In genomic region chr6:73580247-73581149, GRCh38 we compare ENCODE assay signal across 8 cellular contexts. TPM values are rescaled to one million over a fixed set of nuclear protein-coding genes. Genes with fewer than 3 reads are reported as not detected.
DNase-seq lines count a peak whose midpoint lies in the region; ATAC-seq and TF ChIP-seq lines count a peak whose summit lies in the region.

No MANE protein-coding gene starts in this region.

- peaks cover 26% of the 10 kb centered on the region for H3K9me3 Mint-ChIP-seq in GM23338
- H3K9me3 Mint-ChIP-seq in activated CD4-positive, alpha-beta T cell treated with anti-CD3 and anti-CD28 coated beads for 36 hours (ENCODE audit: low read depth) = peaks cover 7% of the 10 kb centered on the region

- peak overlapping the region; percentile 36 for H3K4me2 ChIP-seq in GM23338

- H3K36me3 Mint-ChIP-seq in GM23338 (ENCODE audit: low read depth) = peaks cover 19% of the 10 kb centered on the region
- H3K36me3 Mint-ChIP-seq in activated CD4-positive, alpha-beta T cell treated with anti-CD3 and anti-CD28 coated beads for 36 hours (ENCODE audit: low read depth) = peaks cover 5% of the 10 kb centered on the region

- peaks cover 44% of the 10 kb centered on the region for H3K4me1 Mint-ChIP-seq in GM23338
- peaks cover 29% of the 10 kb centered on the region for H3K4me1 Mint-ChIP-seq in activated CD4-positive, alpha-beta T cell treated with anti-CD3 and anti-CD28 coated beads for 36 hours

- 10% methylated on average over 21 of the region's 21 CpGs for WGBS in liver

- POLR2A ChIA-PET in activated CD4-positive, alpha-beta T cell treated with anti-CD3 and anti-CD28 coated beads for 36 hours (lab: Charles Lee) = interaction anchor here (0.6 to 1.9 kb wide), 8 partner anchors 16 to 191 kb away, joined by 3 to 28 read pairs (median 4); partner anchors contain the start of genes EEF1A1 and MTO1

- peak; percentile 86 for ATAC-seq in GM23338
- ATAC-seq in activated CD4-positive, alpha-beta T cell treated with anti-CD3 and anti-CD28 coated beads for 36 hours = peak; percentile 92

- no peaks in the 10 kb centered on the region for H3K9me2 ChIP-seq in GM23338 (ENCODE audit: insufficient read depth)

- peaks cover 9% of the 10 kb centered on the region; the same call in 1 of the 2 replicates for H3F3A ChIP-seq in GM23338 (replicated peaks; ENCODE audit: low read depth)

- H3K36me3 ChIP-seq in GM23338 (ENCODE audit: insufficient read depth) (no peaks in the 10 kb centered on the region), liver (ENCODE audit: control insufficient read depth in 4 of 4, insufficient read depth in 3 of 4, low read depth in 1 of 4, low read length in 3 of 4) (no peaks in the 10 kb centered on the region)

- CTCF ChIA-PET in activated CD4-positive, alpha-beta T cell treated with anti-CD3 and anti-CD28 coated beads for 36 hours (lab: Charles Lee) = interaction anchor here (0.6 to 2.6 kb wide), 14 partner anchors 13 to 119 kb away, joined by 3 to 12 read pairs (median 4); partner anchors contain the start of gene MTO1

- H3K27ac Mint-ChIP-seq in GM23338 = peak overlapping the region; percentile 99
- H3K27ac Mint-ChIP-seq in activated CD4-positive, alpha-beta T cell treated with anti-CD3 and anti-CD28 coated beads for 36 hours = peak overlapping the region; percentile 99

- TF ChIP-seq CTCF in GM23338 (conservative IDR thresholded peaks at IDR 0.05; ENCODE audit: low read depth in 2 of 2) = peak; percentile 59 to 64
- no peak for TF ChIP-seq CTCF in coronary artery (IDR thresholded peaks at IDR 0.05)
- TF ChIP-seq CTCF in liver (IDR thresholded peaks at IDR 0.05; ENCODE audit: low read depth, low read length, missing input control) = peak; percentile 36

- H3K79me2 ChIP-seq in GM23338 (replicated peaks; ENCODE audit: insufficient read depth) = no peaks in the 10 kb centered on the region

- no peaks in the 10 kb centered on the region for H4K20me1 ChIP-seq in GM23338 (replicated peaks; ENCODE audit: insufficient read depth)

- peak in 1 of 2 donors; percentile 10 for TF ChIP-seq RAD21 in liver (IDR thresholded peaks at IDR 0.05)

- H3K9ac ChIP-seq in liver (ENCODE audit: low read depth in 1 of 2, low read length in 2 of 2) = peak overlapping the region; percentile 81 to 90

- DNase-seq in ELR (ENCODE audit: low read depth) (peak; percentile 100), GM23338 (ENCODE audit: low spot score) (peak; percentile 98), LoVo (ENCODE audit: low spot score) (peak; percentile 94), coronary artery (ENCODE audit: low spot score) (peak; percentile 93), NCI-H1930 (lab: John Stamatoyannopoulos, UW) (no peak)
- DNase-seq in activated CD4-positive, alpha-beta T cell treated with anti-CD3 and anti-CD28 coated beads for 36 hours = peak; percentile 89
- DNase-seq in stimulated activated CD4-positive, alpha-beta T cell treated with anti-CD3 and anti-CD28 coated beads, Interleukin-2, amount 100 ng/mL, for 48 hours = peak; percentile 64 to 67

- peaks cover 32% of the 10 kb centered on the region for H3K27me3 Mint-ChIP-seq in GM23338 (ENCODE audit: insufficient read depth, low read depth, poor library complexity)
- H3K27me3 Mint-ChIP-seq in activated CD4-positive, alpha-beta T cell treated with anti-CD3 and anti-CD28 coated beads for 36 hours = no peaks in the 10 kb centered on the region

- H3K4me3 ChIP-seq in GM23338 (peak overlapping the region; percentile 17), coronary artery (peak overlapping the region; percentile 57), liver (ENCODE audit: low read depth in 1 of 3, low read length in 3 of 3) (peak overlapping the region in 1 of 3 donors; percentile 13)

- no peaks in the 10 kb centered on the region for H3K9me3 ChIP-seq in liver (ENCODE audit: control insufficient read depth in 4 of 4, low read length in 3 of 4)

- peak overlapping the region; percentile 61 for H3K4me3 Mint-ChIP-seq in GM23338
- H3K4me3 Mint-ChIP-seq in activated CD4-positive, alpha-beta T cell treated with anti-CD3 and anti-CD28 coated beads for 36 hours = peak overlapping the region; percentile 60

- H2AFZ ChIP-seq in GM23338 = no peak overlapping the region

- no peaks in the 10 kb centered on the region for H3K27me3 ChIP-seq in GM23338 (ENCODE audit: insufficient read depth)
- H3K27me3 ChIP-seq in liver (ENCODE audit: control insufficient read depth in 4 of 4, insufficient read depth in 4 of 4, low read length in 3 of 4) = no peaks in the 10 kb centered on the region

- H3K27ac ChIP-seq in GM23338 (ENCODE audit: low read depth) = peak overlapping the region; percentile 99
- peak overlapping the region; percentile 94 for H3K27ac ChIP-seq in coronary artery
- H3K27ac ChIP-seq in liver (ENCODE audit: low read depth in 1 of 2, low read length in 2 of 2) = peak overlapping the region; percentile 75 to 89

- H3K4me1 ChIP-seq in GM23338 (ENCODE audit: insufficient read depth) (peaks cover 37% of the 10 kb centered on the region), liver (ENCODE audit: control insufficient read depth in 4 of 4, insufficient read depth in 4 of 4, low read length in 3 of 4) (peaks cover 8 to 26% (median 22%) of the 10 kb centered on the region in 4 donors)

- intact Hi-C loops in activated CD4-positive, alpha-beta T cell treated with anti-CD3 and anti-CD28 coated beads for 36 hours (cut with DNase I, micrococcal nuclease) = loop anchor here (1.0 to 10.0 kb wide), 6 partner anchors 20 to 1704 kb away; partner anchors contain the start of genes CGAS (in 1 of the 2), SLC17A5 (in 1 of the 2) and TMEM30A (in 1 of the 2)

TF ChIP-seq in GM23338, 12 proteins besides CTCF, POLR2A, EP300 and RAD21:
- TF ChIP-seq CREB1 (CRISPR knock-in tag; IDR thresholded peaks at IDR 0.05; ENCODE audit: low read depth) (peak; percentile 84), ZNF114 (CRISPR knock-in tag; IDR thresholded peaks at IDR 0.05) (0 out of 2 replicates have a peak, but pooled peaks have one; percentile 65), JUNB (IDR thresholded peaks at IDR 0.05; ENCODE audit: unreplicated experiment) (no peak)

TF ChIP-seq in liver, 16 proteins besides CTCF, POLR2A, EP300 and RAD21 (continues in another document):
- TF ChIP-seq FOXA1 (IDR thresholded peaks at IDR 0.05) (no peak), GABPA (IDR thresholded peaks at IDR 0.05 in 1 of 2, conservative IDR thresholded peaks at IDR 0.05 in 1 of 2) (peak in 1 of 2 donors; percentile 3), REST (IDR thresholded peaks at IDR 0.05) (peak; percentile 39), TAF1 (conservative IDR thresholded peaks at IDR 0.05) (no peak), NR2F2 (IDR thresholded peaks at IDR 0.05) (no peak), FOXA2 (IDR thresholded peaks at IDR 0.05) (no peak), JUND (IDR thresholded peaks at IDR 0.05) (peak; percentile 72 to 80), HNF4G (IDR thresholded peaks at IDR 0.05) (no peak), YY1 (IDR thresholded peaks at IDR 0.05) (peak; percentile 56), HNF4A (conservative IDR thresholded peaks at IDR 0.05) (peak; percentile 33 to 57), SP1 (IDR thresholded peaks at IDR 0.05) (peak; percentile 59), ATF3 (IDR thresholded peaks at IDR 0.05) (no peak)
- TF ChIP-seq, protein P1, sequence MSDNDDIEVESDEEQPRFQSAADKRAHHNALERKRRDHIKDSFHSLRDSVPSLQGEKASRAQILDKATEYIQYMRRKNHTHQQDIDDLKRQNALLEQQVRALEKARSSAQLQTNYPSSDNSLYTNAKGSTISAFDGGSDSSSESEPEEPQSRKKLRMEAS (IDR thresholded peaks at IDR 0.05) = no peak

RNA-seq across cellular contexts. Expression of gene EEF1A1, which starts 59.7 kb away (rescaled TPM):
- 12,342 and 13,362 TPM in 2 replicates for total RNA-seq in GM23338 (2014; rRNA removed; shearing (Covaris generic))
- polyA plus RNA-seq in GM23338 (2016; fragmentation: Nextera tagmentation; extraction: Ambion mirVana) (7,677 and 8,712 TPM in 2 replicates), liver (1,000 to 10,000 TPM; 1,383 to 2,991 TPM)
- total RNA-seq in activated CD4-positive, alpha-beta T cell treated with anti-CD3 and anti-CD28 coated beads for 36 hours = over 10,000 TPM; 11,209 to 15,482 TPM
- 1,000 to 10,000 TPM; 4,078 to 7,379 TPM for total RNA-seq in liver

Comparison
In these comparisons a context has a peak if more than half of its experiments do, and no peak if none do; other contexts are left out.
1. DNase-seq: peak in ELR (single experiment), GM23338 (single experiment), LoVo (single experiment), activated CD4-positive, alpha-beta T cell treated with anti-CD3 and anti-CD28 coated beads for 36 hours (single experiment), coronary artery (single experiment) and stimulated activated CD4-positive, alpha-beta T cell treated with anti-CD3 and anti-CD28 coated beads, Interleukin-2, amount 100 ng/mL, for 48 hours (2 of 2); none in NCI-H1930 (0 of 2).
2. Peak in every context shown above with its lines, with median percentiles within 50 percentile points of each other: H3K27ac ChIP-seq.